13 cellular contexts compared by ENCODE assay signal in the genomic region with DNA sequence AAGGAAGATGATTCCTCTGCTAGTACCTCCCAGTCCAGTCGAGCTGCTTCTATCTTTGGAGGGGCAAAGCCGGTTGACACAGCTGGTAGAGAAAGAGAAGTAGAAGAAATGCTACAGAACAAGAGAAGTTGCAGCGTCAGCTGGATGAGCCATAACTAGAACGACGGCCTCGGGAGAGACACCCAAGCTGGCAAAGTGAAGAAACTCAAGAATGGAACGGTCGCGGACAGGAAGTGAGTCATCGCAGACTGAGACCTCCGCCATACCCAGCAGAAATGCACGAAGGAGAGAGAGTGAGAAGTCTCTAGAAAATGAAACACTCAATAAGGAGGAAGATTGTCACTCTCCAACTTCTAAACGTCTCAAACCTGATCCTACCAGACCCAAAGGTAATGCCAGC. TPM values are rescaled to one million over a fixed set of nuclear protein-coding genes. Genes with fewer than 3 reads are reported as not detected.
DNase-seq lines count a peak whose midpoint lies in the region; ATAC-seq and TF ChIP-seq lines count a peak whose summit lies in the region.
"Had no signal": no experiment of that assay in that cellular context is flagged by ENCODE, and none has a peak within 500 bp of the region (broad histone marks: within the 10 kb centered on the region; RNA-seq: fewer than 3 reads in every experiment).

No MANE protein-coding gene starts in this region.

- CTCF ChIA-PET in CD4-positive, alpha-beta memory T cell (lab: Charles Lee; ENCODE audit: partially characterized antibody), result interaction anchor here (0.9 to 1.5 kb wide), 2 partner anchors 18 kb away, joined by 3 to 6 read pairs; a partner anchor contains a TSS

- H3K36me3 Mint-ChIP-seq in CD4-positive, alpha-beta memory T cell, result no peaks in the 10 kb centered on the region
- H3K36me3 Mint-ChIP-seq: brain had no signal

- H3K27ac Mint-ChIP-seq in CD4-positive, alpha-beta memory T cell, result peak overlapping the region in 1 of 7 donors; percentile 37
- H3K27ac Mint-ChIP-seq: brain; T-helper 1 cell treated with Interleukin-12 subunit alpha and Interleukin-12 subunit beta and Interleukin-4 antibody, amounts not matched to agents 30 μg/mL and 1 μg/mL, for 36 hours had no signal

- no peak overlapping the region for H3K4me3 ChIP-seq in CD4-positive, alpha-beta memory T cell (ENCODE audit: low read length in 2 of 2)
- H3K4me3 ChIP-seq in adrenal gland, result no peak overlapping the region

- peak in 1 of 5 donors; percentile 40 for DNase-seq in CD4-positive, alpha-beta memory T cell
- DNase-seq in NOMO-1 (lab: John Stamatoyannopoulos, UW; ENCODE audit: unreplicated experiment in 2 of 2) (peak; percentile 73 to 89), adrenal gland (peak in 5 of 7 donors; percentile 27 to 63 (median 46)), GM03348 (ENCODE audit: low spot score) (no peak), DMS53 (lab: John Stamatoyannopoulos, UW) (no peak)
- DNase-seq: activated naive CD4-positive, alpha-beta T cell; NCI-H1417; NCI-H446 treated with DMSO at 0.1 percent for 48 hours had no signal

- peaks cover 0 to 5% (median 0%) of the 10 kb centered on the region in 8 donors for H3K9me3 Mint-ChIP-seq in CD4-positive, alpha-beta memory T cell

- 74 to 79% (median 76%) methylated on average over 13 of the region's 13 CpGs for WGBS in adrenal gland, 4 donors

- no peak for TF ChIP-seq CTCF in adrenal gland (IDR thresholded peaks at IDR 0.05)

- H3K36me3 ChIP-seq in CD4-positive, alpha-beta memory T cell (ENCODE audit: insufficient read depth, low read length), result no peaks in the 10 kb centered on the region
- H3K36me3 ChIP-seq in adrenal gland (replicated peaks in 1 of 2), result no peaks in the 10 kb centered on the region

- intact Hi-C loops in CD4-positive, alpha-beta memory T cell (cut with micrococcal nuclease), result no loop called here
- intact Hi-C loops in adrenal gland (cut with DNase I), result no loop called here

- no peak for TF ChIP-seq POLR2A in adrenal gland (IDR thresholded peaks at IDR 0.05)

- H3K27me3 ChIP-seq in CD4-positive, alpha-beta memory T cell (ENCODE audit: insufficient read depth, low read length), result no peaks in the 10 kb centered on the region
- no peaks in the 10 kb centered on the region for H3K27me3 ChIP-seq in adrenal gland

- H3K27ac ChIP-seq in CD4-positive, alpha-beta memory T cell (ENCODE audit: low read depth, low read length), result no peak overlapping the region
- H3K27ac ChIP-seq in adrenal gland, result peak overlapping the region in 1 of 5 donors; percentile 5
- H3K27ac ChIP-seq: C4-2B had no signal

- ATAC-seq in GM18861 (IDR thresholded peaks at IDR 0.05; ENCODE audit: unreplicated experiment) (peak; percentile 77), HG03280 (IDR thresholded peaks at IDR 0.05; ENCODE audit: unreplicated experiment) (no peak)

- peak overlapping the region; percentile 13 to 71 (median 61) for H3K4me3 Mint-ChIP-seq in CD4-positive, alpha-beta memory T cell
- H3K4me3 Mint-ChIP-seq: brain; T-helper 1 cell treated with Interleukin-12 subunit alpha and Interleukin-12 subunit beta and Interleukin-4 antibody, amounts not matched to agents 30 μg/mL and 1 μg/mL, for 36 hours had no signal

- peaks cover 8% of the 10 kb centered on the region for H3K4me1 ChIP-seq in CD4-positive, alpha-beta memory T cell (ENCODE audit: insufficient read depth, low read length)
- no peaks in the 10 kb centered on the region for H3K4me1 ChIP-seq in adrenal gland (replicated peaks in 1 of 2)

- POLR2A ChIA-PET in CD4-positive, alpha-beta memory T cell (lab: Charles Lee; ENCODE audit: partially characterized antibody), result interaction anchor here (0.8 kb wide), 1 partner anchor 18 kb away, joined by 4 read pairs; no protein-coding TSS in a partner anchor

- no peaks in the 10 kb centered on the region for H3K27me3 Mint-ChIP-seq in CD4-positive, alpha-beta memory T cell

- H3K9me3 ChIP-seq in CD4-positive, alpha-beta memory T cell (ENCODE audit: control insufficient read depth in 1 of 2, low read length in 2 of 2), result no peaks in the 10 kb centered on the region
- H3K9me3 ChIP-seq in adrenal gland (replicated peaks in 1 of 3), result no peaks in the 10 kb centered on the region

- peaks cover 7 to 9% (median 7%) of the 10 kb centered on the region in 4 donors for H3K4me1 Mint-ChIP-seq in CD4-positive, alpha-beta memory T cell

RNA-seq across cellular contexts. Expression of a gene that starts 19.0 kb away (rescaled TPM):
- 10 to 100 TPM; 68.7 to 79.6 TPM for total RNA-seq in CD4-positive, alpha-beta memory T cell
- 10 to 100 TPM in 1 of 2 donors, 1 to 10 TPM in 1; 5.4 to 19.1 TPM for polyA plus RNA-seq in CD4-positive, alpha-beta memory T cell
- 10 to 100 TPM; 30.8 to 90.2 (median 49.2) TPM for total RNA-seq in adrenal gland
- 10 to 100 TPM; 17.4 to 24.1 (median 17.6) TPM for polyA plus RNA-seq in adrenal gland

Comparison
In these comparisons a context has a peak if more than half of its experiments do, and no peak if none do; other contexts are left out.
1. DNase-seq: peak in NOMO-1 (2 of 2) and adrenal gland (5 of 7); none in GM03348 (single experiment) and DMS53 (single experiment).